In the genomic region with DNA sequence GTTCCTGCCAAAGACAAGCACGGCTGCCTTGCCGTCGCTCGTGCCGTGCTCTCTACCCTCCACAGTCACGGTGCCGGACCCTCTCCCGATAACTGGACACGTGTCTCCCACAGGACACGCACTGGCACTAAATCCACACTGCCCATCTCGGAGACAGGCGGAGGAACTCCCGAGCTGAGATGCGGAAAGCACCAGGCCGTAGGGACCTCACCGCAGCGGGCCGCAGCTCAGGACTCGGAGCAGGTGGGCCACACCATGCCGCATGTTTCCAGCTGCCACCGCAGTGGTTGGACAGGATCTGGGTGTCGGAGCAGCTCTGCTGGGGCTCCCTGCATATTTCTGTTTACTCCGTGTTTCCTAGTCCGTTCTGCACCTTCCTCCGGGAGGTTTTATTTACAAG, we compare ENCODE assay signal across 24 cellular contexts.
"Had no signal": no experiment of that assay in that cellular context is flagged by ENCODE, and none has a peak within 500 bp of the region (broad histone marks: within the 10 kb centered on the region; RNA-seq: fewer than 3 reads in every experiment).

No MANE protein-coding gene starts in this region.

- H3K4me1 Mint-ChIP-seq: immature natural killer cell; stimulated activated memory B cell treated with anti-CD40 and anti-IgM and Interleukin-4, amounts not matched to agents 10 μg/mL and 1 μg/mL and 100 μg/mL, for 72 hours; stimulated activated naive CD8-positive, alpha-beta T cell treated with anti-CD3 and anti-CD28 coated beads, Interleukin-15, amount 100 ng/mL, for 72 hours had no signal

- DNase-seq: effector memory CD8-positive, alpha-beta T cell; gastrocnemius medialis; immature natural killer cell; left cardiac atrium; left ventricle myocardium superior; mesenchymal stem cell; midbrain; naive B cell; nephron progenitor cell; stimulated activated CD4-positive, alpha-beta T cell treated with anti-CD3 and anti-CD28 coated beads, Interleukin-15, amount 100 ng/mL, for 24 hours; stimulated activated CD4-positive, alpha-beta T cell treated with anti-CD3 and anti-CD28 coated beads, Interleukin-1b, Interleukin-23, amount 100 ng/mL, for 48 hours; stimulated activated CD4-positive, alpha-beta T cell treated with anti-CD3 and anti-CD28 coated beads, Interleukin-4, amount 100 ng/mL, for 24 hours; stimulated activated naive CD8-positive, alpha-beta T cell treated with anti-CD3 and anti-CD28 coated beads, Interleukin-15, amount 100 ng/mL, for 72 hours; testis; upper lobe of right lung had no signal

- H3K27ac ChIP-seq: epithelial cell of prostate, esophagus muscularis mucosa, gastrocnemius medialis, neutrophil, testis, tibial nerve, upper lobe of right lung, vagina had no signal

- H3K4me3 ChIP-seq: esophagus muscularis mucosa, lung, testis, tibial nerve, upper lobe of right lung, vagina had no signal

- H3K4me1 ChIP-seq: gastrocnemius medialis, testis, upper lobe of right lung, vagina had no signal

- H3K9me3 Mint-ChIP-seq: immature natural killer cell; naive B cell; nephron progenitor cell; stimulated activated naive CD8-positive, alpha-beta T cell treated with anti-CD3 and anti-CD28 coated beads, Interleukin-15, amount 100 ng/mL, for 72 hours had no signal

- H3K9me3 ChIP-seq: esophagus muscularis mucosa, gastrocnemius medialis, neutrophil, testis, tibial nerve, upper lobe of right lung, vagina had no signal

- H3K4me3 Mint-ChIP-seq: dendritic cell treated with granulocyte-macrophage colony-stimulating factor and Interleukin-4, amounts not matched to agents 40 ng/mL and 50 ng/mL, for 4 days; effector memory CD8-positive, alpha-beta T cell; immature natural killer cell; naive B cell; nephron progenitor cell; stimulated activated memory B cell treated with anti-CD40 and anti-IgM and Interleukin-4, amounts not matched to agents 10 μg/mL and 1 μg/mL and 100 μg/mL, for 72 hours; stimulated activated naive CD8-positive, alpha-beta T cell treated with anti-CD3 and anti-CD28 coated beads, Interleukin-15, amount 100 ng/mL, for 72 hours had no signal

- H3K36me3 Mint-ChIP-seq: immature natural killer cell; naive B cell; stimulated activated memory B cell treated with anti-CD40 and anti-IgM and Interleukin-4, amounts not matched to agents 10 μg/mL and 1 μg/mL and 100 μg/mL, for 72 hours had no signal

- H3K27me3 ChIP-seq: neutrophil, testis, tibial nerve, upper lobe of right lung, vagina had no signal

- ATAC-seq: effector memory CD8-positive, alpha-beta T cell; gastrocnemius medialis; left cardiac atrium; left ventricle myocardium superior; sciatic nerve; stimulated activated memory B cell treated with anti-CD40 and anti-IgM and Interleukin-4, amounts not matched to agents 10 μg/mL and 1 μg/mL and 100 μg/mL, for 72 hours; stimulated activated naive CD8-positive, alpha-beta T cell treated with anti-CD3 and anti-CD28 coated beads, Interleukin-15, amount 100 ng/mL, for 72 hours; upper lobe of right lung had no signal

- H3K27me3 Mint-ChIP-seq: dendritic cell treated with granulocyte-macrophage colony-stimulating factor and Interleukin-4, amounts not matched to agents 40 ng/mL and 50 ng/mL, for 4 days had no signal

- H3K27ac Mint-ChIP-seq: dendritic cell treated with granulocyte-macrophage colony-stimulating factor and Interleukin-4, amounts not matched to agents 40 ng/mL and 50 ng/mL, for 4 days; effector memory CD8-positive, alpha-beta T cell; immature natural killer cell; stimulated activated memory B cell treated with anti-CD40 and anti-IgM and Interleukin-4, amounts not matched to agents 10 μg/mL and 1 μg/mL and 100 μg/mL, for 72 hours; stimulated activated naive CD8-positive, alpha-beta T cell treated with anti-CD3 and anti-CD28 coated beads, Interleukin-15, amount 100 ng/mL, for 72 hours had no signal

- H3K36me3 ChIP-seq: esophagus muscularis mucosa, gastrocnemius medialis, neutrophil, tibial nerve, upper lobe of right lung, vagina had no signal
